8 cellular contexts compared by ENCODE assay signal in the genomic region with DNA sequence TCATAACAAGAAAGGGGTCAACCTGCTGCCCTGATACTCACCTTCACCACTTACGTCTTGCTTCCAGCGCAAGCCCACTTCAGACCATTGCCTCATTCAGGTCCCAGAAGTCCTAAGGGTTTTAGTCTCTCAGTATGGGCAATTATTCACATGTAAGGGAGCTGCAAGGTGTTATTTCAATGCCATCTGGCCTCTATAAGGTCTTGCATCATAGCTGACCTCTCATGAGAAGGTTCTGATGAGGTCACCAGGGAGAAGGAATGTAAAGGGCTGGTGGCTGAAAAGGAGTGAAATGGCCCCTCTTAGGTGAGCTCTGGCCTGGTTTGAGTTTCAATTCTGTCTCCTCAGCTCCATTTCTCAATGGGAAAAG. TPM values are rescaled to one million over a fixed set of nuclear protein-coding genes. Genes with fewer than 3 reads are reported as not detected.
A peak's percentile ranks its signal among the peaks of the same experiment; 100 is the strongest.
DNase-seq lines count a peak whose midpoint lies in the region; ATAC-seq and TF ChIP-seq lines count a peak whose summit lies in the region.
"Had no signal": no experiment of that assay in that cellular context is flagged by ENCODE, and none has a peak within 500 bp of the region (broad histone marks: within the 10 kb centered on the region; RNA-seq: fewer than 3 reads in every experiment).

No MANE protein-coding gene starts in this region.

- intact Hi-C loops in CD4-positive, alpha-beta memory T cell (cut with micrococcal nuclease): loop anchor here (2.0 to 10.0 kb wide), 5 partner anchors 60 to 1053 kb away; a partner anchor contains a TSS
- intact Hi-C loops in activated CD8-positive, alpha-beta T cell treated with anti-CD3 and anti-CD28 coated beads for 36 hours (cut with micrococcal nuclease): no loop called here

- H3K4me3 ChIP-seq in CD4-positive, alpha-beta memory T cell (ENCODE audit: low read length in 2 of 2): no peak overlapping the region
- H3K4me3 ChIP-seq in mesenchymal stem cell (ENCODE audit: insufficient read depth in 1 of 2, low read depth in 1 of 2, low read length in 2 of 2): no peak overlapping the region

- H2BK12ac ChIP-seq in mesenchymal stem cell (ENCODE audit: low read length in 2 of 2): no peak overlapping the region

- WGBS in mesenchymal stem cell: 83% methylated on average over 1 of the region's 2 CpGs

- H3K23ac ChIP-seq in mesenchymal stem cell (ENCODE audit: low read length in 2 of 2): no peak overlapping the region

- no peak overlapping the region for H4K8ac ChIP-seq in mesenchymal stem cell (ENCODE audit: low read length)

- peak overlapping the region; percentile 82 to 94 (median 89) for H3K4me3 Mint-ChIP-seq in CD4-positive, alpha-beta memory T cell
- H3K4me3 Mint-ChIP-seq in activated CD8-positive, alpha-beta T cell treated with anti-CD3 and anti-CD28 coated beads for 36 hours: peak overlapping the region; percentile 87

- H2AK5ac ChIP-seq in mesenchymal stem cell (ENCODE audit: low read length, severe bottlenecking): no peak overlapping the region

- H3K36me3 Mint-ChIP-seq in CD4-positive, alpha-beta memory T cell: no peaks in the 10 kb centered on the region
- no peaks in the 10 kb centered on the region for H3K36me3 Mint-ChIP-seq in activated CD8-positive, alpha-beta T cell treated with anti-CD3 and anti-CD28 coated beads for 36 hours (ENCODE audit: low read depth)

- peak overlapping the region in 4 of 7 donors; percentile 24 to 91 (median 69) for H3K27ac Mint-ChIP-seq in CD4-positive, alpha-beta memory T cell
- H3K27ac Mint-ChIP-seq in activated CD8-positive, alpha-beta T cell treated with anti-CD3 and anti-CD28 coated beads for 36 hours: no peak overlapping the region

- no peak overlapping the region for H3K18ac ChIP-seq in mesenchymal stem cell (ENCODE audit: low read depth in 1 of 2, low read length in 2 of 2)

- H3K27me3 Mint-ChIP-seq in CD4-positive, alpha-beta memory T cell: peaks cover 0 to 17% of the 10 kb centered on the region in 2 donors
- H3K27me3 Mint-ChIP-seq in activated CD8-positive, alpha-beta T cell treated with anti-CD3 and anti-CD28 coated beads for 36 hours: peaks cover 7% of the 10 kb centered on the region

- H3K9ac ChIP-seq in ES-I3 (ENCODE audit: low read depth, low read length) (peak overlapping the region; percentile 84; the same call in 1 of the 2 replicates), mesenchymal stem cell (ENCODE audit: low read length) (no peak overlapping the region)

- CTCF ChIA-PET in CD4-positive, alpha-beta memory T cell (lab: Charles Lee; ENCODE audit: partially characterized antibody): interaction anchor here (0.9 to 1.8 kb wide), 3 partner anchors 15 to 254 kb away, joined by 3 to 8 read pairs (median 6); a partner anchor contains a TSS
- CTCF ChIA-PET in activated CD8-positive, alpha-beta T cell treated with anti-CD3 and anti-CD28 coated beads for 36 hours (lab: Charles Lee): interaction anchor here (0.9 to 1.9 kb wide), 3 partner anchors 14 to 116 kb away, joined by 3 to 8 read pairs (median 4); no protein-coding TSS in a partner anchor
- CTCF ChIA-PET in HEK293T (lab: Yijun Ruan, JAX): interaction anchor here (0.6 to 1.6 kb wide), 2 partner anchors 9 to 224 kb away, joined by 3 to 10 read pairs; no protein-coding TSS in a partner anchor

- H3K14ac ChIP-seq in mesenchymal stem cell (ENCODE audit: low read length in 2 of 2): no peak overlapping the region

- no peak overlapping the region for H3K4me2 ChIP-seq in mesenchymal stem cell (ENCODE audit: low read length, poor library complexity, severe bottlenecking)

- ATAC-seq in activated CD8-positive, alpha-beta T cell treated with anti-CD3 and anti-CD28 coated beads for 36 hours: no peak

- no peak overlapping the region for H3K4ac ChIP-seq in mesenchymal stem cell (ENCODE audit: low read depth in 1 of 2, low read length in 2 of 2)

- TF ChIP-seq CTCF in activated CD8-positive, alpha-beta T cell treated with anti-CD3 and anti-CD28 coated beads for 36 hours (IDR thresholded peaks at IDR 0.05): no peak

- H4K91ac ChIP-seq in mesenchymal stem cell (ENCODE audit: low read length): no peak overlapping the region

- H3K4me1 Mint-ChIP-seq in CD4-positive, alpha-beta memory T cell: peaks cover 5 to 17% (median 7%) of the 10 kb centered on the region in 4 donors
- peaks cover 17% of the 10 kb centered on the region for H3K4me1 Mint-ChIP-seq in activated CD8-positive, alpha-beta T cell treated with anti-CD3 and anti-CD28 coated beads for 36 hours (ENCODE audit: low read depth)

- H2BK120ac ChIP-seq in mesenchymal stem cell (ENCODE audit: low read depth, low read length): no peak overlapping the region

- no peak overlapping the region for H2AFZ ChIP-seq in mesenchymal stem cell (ENCODE audit: low read depth, low read length)

- no peaks in the 10 kb centered on the region for H3K36me3 ChIP-seq in CD4-positive, alpha-beta memory T cell (ENCODE audit: insufficient read depth, low read length)
- H3K36me3 ChIP-seq in ES-I3 (ENCODE audit: insufficient read depth, low read length): no peaks in the 10 kb centered on the region
- no peaks in the 10 kb centered on the region for H3K36me3 ChIP-seq in mesenchymal stem cell (ENCODE audit: control insufficient read depth in 1 of 2, insufficient read depth in 2 of 2, low read depth in 1 of 2, low read length in 2 of 2)

- POLR2A ChIA-PET in CD4-positive, alpha-beta memory T cell (lab: Charles Lee; ENCODE audit: partially characterized antibody): interaction anchor here (1.6 to 3.5 kb wide), 4 partner anchors 41 to 254 kb away, joined by 5 to 22 read pairs (median 10); a partner anchor contains a TSS
- POLR2A ChIA-PET in activated CD8-positive, alpha-beta T cell treated with anti-CD3 and anti-CD28 coated beads for 36 hours (lab: Charles Lee): interaction anchor here (0.9 to 3.1 kb wide), 4 partner anchors 17 to 254 kb away, joined by 3 to 14 read pairs (median 4); a partner anchor contains a TSS
- POLR2A ChIA-PET in HEK293T (lab: Yijun Ruan, JAX): interaction anchor here (1.6 to 2.3 kb wide), 3 partner anchors 9 to 254 kb away, joined by 4 to 12 read pairs (median 9); a partner anchor contains a TSS

- H3K9me3 ChIP-seq in CD4-positive, alpha-beta memory T cell (ENCODE audit: control insufficient read depth in 1 of 2, low read length in 2 of 2): no peaks in the 10 kb centered on the region
- H3K9me3 ChIP-seq in ES-I3 (ENCODE audit: control insufficient read depth, insufficient read depth, low read length) (no peaks in the 10 kb centered on the region; the same call in 1 of the 2 replicates), mesenchymal stem cell (ENCODE audit: control insufficient read depth, low read length) (no peaks in the 10 kb centered on the region)

- H3K27ac ChIP-seq in CD4-positive, alpha-beta memory T cell (ENCODE audit: low read depth, low read length): no peak overlapping the region
- no peak overlapping the region for H3K27ac ChIP-seq in mesenchymal stem cell (ENCODE audit: low read length, poor library complexity, severe bottlenecking)

- H2BK15ac ChIP-seq in mesenchymal stem cell (ENCODE audit: low read depth, poor library complexity, severe bottlenecking): no peak overlapping the region

- no peak overlapping the region for H2BK5ac ChIP-seq in mesenchymal stem cell (ENCODE audit: low read depth, low read length, poor library complexity, severe bottlenecking)

- no peaks in the 10 kb centered on the region for H3K27me3 ChIP-seq in CD4-positive, alpha-beta memory T cell (ENCODE audit: insufficient read depth, low read length)
- H3K27me3 ChIP-seq in mesenchymal stem cell (ENCODE audit: control insufficient read depth in 1 of 2, insufficient read depth in 1 of 2, low read length in 2 of 2): peaks cover 0 to 12% of the 10 kb centered on the region in 2 experiments

- peaks cover 4% of the 10 kb centered on the region for H3K79me1 ChIP-seq in mesenchymal stem cell (replicated peaks; ENCODE audit: low read length, poor library complexity, severe bottlenecking)

- peaks cover 16% of the 10 kb centered on the region for H3K4me1 ChIP-seq in CD4-positive, alpha-beta memory T cell (ENCODE audit: insufficient read depth, low read length)
- H3K4me1 ChIP-seq in ES-I3 (ENCODE audit: insufficient read depth, low read length) (peaks cover 5% of the 10 kb centered on the region; the same call in 1 of the 2 replicates), mesenchymal stem cell (ENCODE audit: control insufficient read depth, insufficient read depth, low read depth, low read length) (peaks cover 11% of the 10 kb centered on the region)

- no peak for DNase-seq in CD4-positive, alpha-beta memory T cell
- DNase-seq in activated CD8-positive, alpha-beta T cell treated with anti-CD3 and anti-CD28 coated beads for 36 hours: no peak
- peak; percentile 21 for DNase-seq in mesenchymal stem cell
- DNase-seq in DMS79 treated with DMSO at 0.1 percent for 48 hours (lab: John Stamatoyannopoulos, UW): no peak
- no peak for DNase-seq in inferior parietal cortex (ENCODE audit: extremely low spot score)
- DNase-seq in HEK293T (ENCODE audit: extremely low spot score): no peak
- DNase-seq: NCI-H1436 treated with DMSO at 0.1 percent for 48 hours had no signal

- no peaks in the 10 kb centered on the region for H3K9me3 Mint-ChIP-seq in CD4-positive, alpha-beta memory T cell
- H3K9me3 Mint-ChIP-seq in activated CD8-positive, alpha-beta T cell treated with anti-CD3 and anti-CD28 coated beads for 36 hours: no peaks in the 10 kb centered on the region

TF ChIP-seq in HEK293T, 16 proteins besides CTCF, POLR2A, EP300 and RAD21:
- TF ChIP-seq L3MBTL2 (conservative IDR thresholded peaks at IDR 0.05) (no peak), FOXK2 (IDR thresholded peaks at IDR 0.05) (no peak), HDGF (IDR thresholded peaks at IDR 0.05; ENCODE audit: borderline replicate concordance) (no peak), CTBP1 (IDR thresholded peaks at IDR 0.05; ENCODE audit: borderline replicate concordance) (no peak), ZNF384 (IDR thresholded peaks at IDR 0.05) (no peak), TARDBP (IDR thresholded peaks at IDR 0.05) (no peak), SUZ12 (IDR thresholded peaks at IDR 0.05) (no peak), FOXA1 (IDR thresholded peaks at IDR 0.05) (no peak), ELF4 (IDR thresholded peaks at IDR 0.05) (no peak), ARNT (IDR thresholded peaks at IDR 0.05) (no peak), LEF1 (IDR thresholded peaks at IDR 0.05; ENCODE audit: borderline replicate concordance) (no peak), SP1 (IDR thresholded peaks at IDR 0.05) (no peak), NFRKB (IDR thresholded peaks at IDR 0.05) (no peak)

RNA-seq across cellular contexts. Expression of a gene that starts 1.5 kb away (rescaled TPM):
- 1 to 10 TPM; 3.2 to 3.3 TPM for total RNA-seq in CD4-positive, alpha-beta memory T cell
- 1 to 10 TPM; 5.5 to 7.5 TPM for polyA plus RNA-seq in CD4-positive, alpha-beta memory T cell
- 1 to 10 TPM; 6.1 TPM for total RNA-seq in activated CD8-positive, alpha-beta T cell treated with anti-CD3 and anti-CD28 coated beads for 36 hours
- polyA plus RNA-seq in mesenchymal stem cell (2013, experiment 1 of 2): 1.3 TPM
- polyA plus RNA-seq in mesenchymal stem cell (2013, experiment 2 of 2): 1.5 TPM

RNA-seq across cellular contexts. Expression of a gene that starts 41.5 kb away (rescaled TPM):
- total RNA-seq in CD4-positive, alpha-beta memory T cell: 10 to 100 TPM; 13.1 to 17.9 TPM
- polyA plus RNA-seq in CD4-positive, alpha-beta memory T cell: 1 to 10 TPM; 3.4 to 9.5 TPM
- total RNA-seq in activated CD8-positive, alpha-beta T cell treated with anti-CD3 and anti-CD28 coated beads for 36 hours: 1 to 10 TPM; 9.5 TPM
- not detected for polyA plus RNA-seq in mesenchymal stem cell (2013, experiment 1 of 2)
- not detected for polyA plus RNA-seq in mesenchymal stem cell (2013, experiment 2 of 2)
